Comparison of ENCODE assay signal across 8 cellular contexts in the genomic region with DNA sequence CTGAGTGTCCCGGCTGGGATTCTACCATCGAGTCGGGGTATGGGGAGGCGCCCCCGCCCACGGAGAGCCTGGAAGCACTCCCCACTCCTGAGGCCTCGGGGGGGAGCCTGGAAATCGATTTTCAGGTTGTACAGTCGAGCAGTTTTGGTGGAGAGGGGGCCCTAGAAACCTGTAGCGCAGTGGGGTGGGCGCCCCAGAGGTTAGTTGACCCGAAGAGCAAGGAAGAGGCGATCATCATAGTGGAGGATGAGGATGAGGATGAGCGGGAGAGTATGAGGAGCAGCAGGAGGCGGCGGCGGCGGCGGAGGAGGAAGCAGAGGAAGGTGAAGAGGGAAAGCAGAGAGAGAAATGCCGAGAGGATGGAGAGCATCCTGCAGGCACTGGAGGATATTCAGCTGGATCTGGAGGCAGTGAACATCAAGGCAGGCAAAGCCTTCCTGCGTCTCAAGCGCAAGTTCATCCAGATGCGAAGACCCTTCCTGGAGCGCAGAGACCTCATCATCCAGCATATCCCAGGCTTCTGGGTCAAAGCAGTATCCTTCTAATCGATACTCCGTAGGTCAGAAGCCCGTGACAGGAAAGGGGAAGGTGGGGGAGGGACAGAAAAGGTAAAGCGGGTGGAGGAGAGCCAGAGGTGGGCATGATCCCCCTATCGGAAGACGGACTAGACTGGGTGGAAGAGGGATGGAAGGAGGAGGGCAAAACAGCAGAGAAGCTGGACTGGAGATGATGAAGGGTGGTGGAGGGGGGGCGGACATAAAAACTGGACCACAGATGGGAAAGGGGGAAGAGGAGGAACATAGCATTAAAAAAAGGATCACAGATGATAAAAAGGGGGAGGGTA. TPM values are rescaled to one million over a fixed set of nuclear protein-coding genes. Genes with fewer than 3 reads are reported as not detected.
DNase-seq lines count a peak whose midpoint lies in the region; ATAC-seq and TF ChIP-seq lines count a peak whose summit lies in the region.

No MANE protein-coding gene starts in this region.

- no peak for DNase-seq in RWPE2 (ENCODE audit: low spot score)
- no peak for DNase-seq in esophagus squamous epithelium (lab: John Stamatoyannopoulos, UW)
- DNase-seq in psoas muscle: no peak
- no peak for DNase-seq in epidermal melanocyte (ENCODE audit: insufficient read length, low spot score)
- no peak for DNase-seq in GM13976 (ENCODE audit: low spot score)

- H3K27ac ChIP-seq in RWPE2 (ENCODE audit: poor library complexity, severe bottlenecking) (peak overlapping the region; percentile 38), esophagus squamous epithelium (peak overlapping the region; percentile 82 to 93 (median 90)), psoas muscle (peak overlapping the region; percentile 81)

- TF ChIP-seq CTCF in RWPE2 (IDR thresholded peaks at IDR 0.05; ENCODE audit: poor library complexity, severe bottlenecking): no peak
- no peak for TF ChIP-seq CTCF in esophagus squamous epithelium (IDR thresholded peaks at IDR 0.05)
- TF ChIP-seq CTCF in psoas muscle (IDR thresholded peaks at IDR 0.05): no peak
- no peak for TF ChIP-seq CTCF in GM13976 (IDR thresholded peaks at IDR 0.05; ENCODE audit: borderline replicate concordance, control extremely low read depth, extremely low read depth, insufficient read depth, missing control alignments)

- no peak for TF ChIP-seq POLR2A in esophagus squamous epithelium (IDR thresholded peaks at IDR 0.05)

- no peaks in the 10 kb centered on the region for H3K9me3 ChIP-seq in RWPE2 (ENCODE audit: severe bottlenecking)
- H3K9me3 ChIP-seq in esophagus squamous epithelium: no peaks in the 10 kb centered on the region
- no peaks in the 10 kb centered on the region for H3K9me3 ChIP-seq in psoas muscle

- H3K4me1 ChIP-seq in RWPE2 (ENCODE audit: insufficient read depth, poor library complexity, severe bottlenecking) (no peaks in the 10 kb centered on the region), esophagus squamous epithelium (peaks cover 0 to 50% (median 1%) of the 10 kb centered on the region in 3 donors), psoas muscle (no peaks in the 10 kb centered on the region)

- 11 to 34% methylated on average over 16 to 20 of the region's 31 CpGs for WGBS in esophagus squamous epithelium, 2 donors
- 9 to 40% (median 10%) methylated on average over 29 to 31 of the region's 31 CpGs for WGBS in psoas muscle, 3 donors

- H3K36me3 ChIP-seq in RWPE2 (ENCODE audit: low read depth) (peaks cover 28% of the 10 kb centered on the region), esophagus squamous epithelium (peaks cover 0 to 26% (median 0%) of the 10 kb centered on the region in 3 donors), psoas muscle (ENCODE audit: insufficient read depth in 1 of 2, low read depth in 1 of 2) (peaks cover 0 to 18% of the 10 kb centered on the region in 2 donors)

- in situ Hi-C loops in GM13976 (cut with MboI; ENCODE audit: low sequenced_read_pairs, unreplicated experiment): no loop called here

- intact Hi-C loops in esophagus squamous epithelium (cut with DNase I) (no loop called here), psoas muscle (cut with DNase I) (loop anchor here (5.0 to 10.0 kb wide), 2 partner anchors 142 to 199 kb away; a partner anchor contains a TSS)

- H3K4me3 ChIP-seq in GM08714 (ENCODE audit: low read length) (peak overlapping the region; percentile 89), RWPE2 (ENCODE audit: severe bottlenecking) (peak overlapping the region; percentile 60), esophagus squamous epithelium (peak overlapping the region; percentile 58 to 75 (median 66)), psoas muscle (peak overlapping the region; percentile 73)

- no peaks in the 10 kb centered on the region for H3K27me3 ChIP-seq in RWPE2 (ENCODE audit: insufficient read depth, poor library complexity, severe bottlenecking)
- no peaks in the 10 kb centered on the region for H3K27me3 ChIP-seq in esophagus squamous epithelium
- peaks cover 0 to 31% (median 0%) of the 10 kb centered on the region in 3 donors for H3K27me3 ChIP-seq in psoas muscle (ENCODE audit: insufficient read depth in 3 of 3, low read length in 2 of 3)

- ATAC-seq in RWPE2 (ENCODE audit: low read depth) (no peak; the same call in 2 of the 3 replicates), psoas muscle (no peak), HG02884 (IDR thresholded peaks at IDR 0.05; ENCODE audit: unreplicated experiment) (no peak), HG02938 (IDR thresholded peaks at IDR 0.05; ENCODE audit: unreplicated experiment) (no peak)

RNA-seq across cellular contexts. Expression of a gene that starts 0.8 kb away (rescaled TPM):
- total RNA-seq in esophagus squamous epithelium (10 to 100 TPM in 1 of 4 donors, 1 to 10 TPM in 3; 4.4 to 40.1 (median 5.3) TPM), psoas muscle (10 to 100 TPM; 20.0 to 56.4 (median 28.1) TPM)
- polyA plus RNA-seq in psoas muscle: 10 to 100 TPM in 2 of 3 donors, 1 to 10 TPM in 1; 9.2 to 45.2 (median 23.2) TPM

RNA-seq across cellular contexts. Expression of a gene that starts 10.9 kb away (rescaled TPM):
- total RNA-seq in esophagus squamous epithelium (10 to 100 TPM in 1 of 4 donors, 1 to 10 TPM in 3; 3.5 to 15.6 (median 5.3) TPM), psoas muscle (1 to 10 TPM; 3.4 to 8.2 (median 4.8) TPM)
- polyA plus RNA-seq in psoas muscle: 1 to 10 TPM in 2 of 3 donors, under 1 TPM in 1; 0.89 to 5.2 (median 1.5) TPM

RNA-seq across cellular contexts. Expression of a gene that starts 34.4 kb away (rescaled TPM):
- total RNA-seq in esophagus squamous epithelium: under 1 TPM in 3 of 4 donors, not detected in 1; 0.09 to 0.57 (median 0.18) TPM
- total RNA-seq in psoas muscle: under 1 TPM; 0.13 to 0.34 (median 0.20) TPM
- polyA plus RNA-seq in psoas muscle: under 1 TPM; 0.03 to 0.16 (median 0.08) TPM

Comparison
In these comparisons a context has a peak if more than half of its experiments do, and no peak if none do; other contexts are left out.
1. H3K27ac ChIP-seq: peak in every context shown above with its lines; median percentile 90 in esophagus squamous epithelium; 81 in psoas muscle; 38 in RWPE2.